In genomic region chr19:45598267-45599011, GRCh38 we compare ENCODE assay signal across 9 cellular contexts. TPM values are rescaled to one million over a fixed set of nuclear protein-coding genes. Genes with fewer than 3 reads are reported as not detected.
DNase-seq lines count a peak whose midpoint lies in the region; ATAC-seq and TF ChIP-seq lines count a peak whose summit lies in the region.
"Had no signal": no experiment of that assay in that cellular context is flagged by ENCODE, and none has a peak within 500 bp of the region (broad histone marks: within the 10 kb centered on the region; RNA-seq: fewer than 3 reads in every experiment).

No MANE protein-coding gene starts in this region.

- no peak overlapping the region for H3K4me3 Mint-ChIP-seq in natural killer cell

- ATAC-seq in natural killer cell (peak in 2 of 3 donors; percentile 66 to 72), GM18517 (IDR thresholded peaks at IDR 0.05; ENCODE audit: unreplicated experiment) (no peak), GM21786 (IDR thresholded peaks at IDR 0.05; ENCODE audit: unreplicated experiment) (no peak), GM21390 (IDR thresholded peaks at IDR 0.05; ENCODE audit: unreplicated experiment) (no peak)

- H3K4me1 ChIP-seq in BLaER1 (peaks cover 34% of the 10 kb centered on the region), HUES64 (ENCODE audit: insufficient read depth, low read length) (0 out of 2 replicates have a peak, but pooled peaks cover 7% of the 10 kb centered on the region)

- peak overlapping the region; percentile 80 for H3K4me2 ChIP-seq in BLaER1

- no peaks in the 10 kb centered on the region for H3K9me3 ChIP-seq in BLaER1
- no peaks in the 10 kb centered on the region for H3K9me3 ChIP-seq in HUES64 (ENCODE audit: insufficient read depth, low read depth, low read length)

- no peak overlapping the region for H3K27ac ChIP-seq in BLaER1
- no peak overlapping the region for H3K27ac ChIP-seq in HUES64 (ENCODE audit: low read depth, low read length)
- H3K27ac ChIP-seq in caudate nucleus (ENCODE audit: low read depth, low read length), result peak overlapping the region; percentile 78

- no peak for TF ChIP-seq CTCF in natural killer cell (IDR thresholded peaks at IDR 0.05)

- no peak for DNase-seq in caudate nucleus (lab: John Stamatoyannopoulos, UW)
- DNase-seq in natural killer cell, result no peak
- DNase-seq in iPS-NIHi11 (ENCODE audit: low spot score), result no peak

- H3K9me3 Mint-ChIP-seq in natural killer cell, result no peaks in the 10 kb centered on the region

- peaks cover 82% of the 10 kb centered on the region for H3K27me3 ChIP-seq in BLaER1
- H3K27me3 ChIP-seq in HUES64 (ENCODE audit: insufficient read depth, low read length), result peaks cover 66% of the 10 kb centered on the region

- H3K27ac Mint-ChIP-seq in natural killer cell, result peak overlapping the region in 1 of 2 donors; percentile 63

- no peaks in the 10 kb centered on the region for H3K36me3 Mint-ChIP-seq in natural killer cell

- 18% methylated on average over 21 of the region's 22 CpGs for WGBS in HUES64

- H4K20me1 ChIP-seq in BLaER1, result no peaks in the 10 kb centered on the region

- peak overlapping the region; percentile 48; the same call in 1 of the 2 replicates for H3K4me3 ChIP-seq in BLaER1
- H3K4me3 ChIP-seq in HUES64 (ENCODE audit: low read length), result peak overlapping the region; percentile 48

- H3K9ac ChIP-seq in BLaER1 (no peak overlapping the region), HUES64 (ENCODE audit: low read depth, low read length) (no peak overlapping the region)

- H3K36me3 ChIP-seq in BLaER1 (no peaks in the 10 kb centered on the region), HUES64 (ENCODE audit: insufficient read depth, low read length) (no peaks in the 10 kb centered on the region)

- intact Hi-C loops in natural killer cell (cut with micrococcal nuclease), result no loop called here

- H3K27me3 Mint-ChIP-seq in natural killer cell (ENCODE audit: low read depth in 2 of 2), result peaks cover 75 to 82% of the 10 kb centered on the region in 2 donors

- peaks cover 25 to 36% of the 10 kb centered on the region in 2 donors for H3K4me1 Mint-ChIP-seq in natural killer cell

RNA-seq across cellular contexts. Expression of gene GPR4, which starts 3.6 kb away (rescaled TPM):
- 0.35 TPM for polyA plus RNA-seq in HUES64 (2013, experiment 1 of 2)
- 0.25 TPM for polyA plus RNA-seq in HUES64 (2013, experiment 2 of 2)
- under 1 TPM in 2 of 3 donors, not detected in 1; 0.12 to 0.13 TPM for total RNA-seq in natural killer cell
- total RNA-seq: fibroblast of villous mesenchyme had no signal

RNA-seq across cellular contexts. Expression of gene OPA3, which starts 13.8 kb away (rescaled TPM):
- polyA plus RNA-seq in HUES64 (2013, experiment 1 of 2), result 7.7 TPM
- 9.9 TPM for polyA plus RNA-seq in HUES64 (2013, experiment 2 of 2)
- total RNA-seq in natural killer cell, result 10 to 100 TPM in 1 of 3 donors, 1 to 10 TPM in 2; 8.2 to 10.4 (median 9.0) TPM

RNA-seq across cellular contexts. Expression of gene EML2, which starts 40.8 kb away (rescaled TPM):
- polyA plus RNA-seq in HUES64 (2013, experiment 1 of 2), result 9.3 TPM
- polyA plus RNA-seq in HUES64 (2013, experiment 2 of 2), result 15.7 TPM
- total RNA-seq in natural killer cell, result 100 to 1,000 TPM; 112 to 136 (median 117) TPM

Comparison
In these comparisons a context has a peak if more than half of its experiments do, and no peak if none do; other contexts are left out.
1. ATAC-seq: peak in natural killer cell (2 of 3); none in GM18517 (single experiment), GM21786 (single experiment) and GM21390 (single experiment).